Comparison of ENCODE assay signal across 8 cellular contexts in genomic region chr7:100827330-100828226, GRCh38. TPM values are rescaled to one million over a fixed set of nuclear protein-coding genes. Genes with fewer than 3 reads are reported as not detected.
DNase-seq lines count a peak whose midpoint lies in the region; ATAC-seq and TF ChIP-seq lines count a peak whose summit lies in the region.

EPHB4 (minus strand) TSS chr7:100827523; CDS start chr7:100827030, 493 bp downstream.

- peak; percentile 69 for DNase-seq in A172 (ENCODE audit: low spot score)
- DNase-seq in GM10266 (ENCODE audit: extremely low spot score): peak; percentile 8
- peak; percentile 93 for DNase-seq in RKO (ENCODE audit: low spot score)
- peak; percentile 90 for DNase-seq in dermis blood vessel endothelial cell
- DNase-seq in left lobe of liver (ENCODE audit: low spot score): peak; percentile 95
- DNase-seq in stomach: peak; percentile 85
- no peak for DNase-seq in NK-92 treated with Interleukin-12 subunit alpha and Interleukin-12 subunit beta, amount 100 ng/mL, for 24 hours (lab: John Stamatoyannopoulos, UW)

- peak; percentile 77 for ATAC-seq in left lobe of liver
- no peak for ATAC-seq in GM18505 (IDR thresholded peaks at IDR 0.05; ENCODE audit: unreplicated experiment)

- no peaks in the 10 kb centered on the region for H3K9me3 ChIP-seq in stomach

- no peak for TF ChIP-seq EP300 in stomach (IDR thresholded peaks at IDR 0.05)

- no peak for TF ChIP-seq POLR2A in stomach (IDR thresholded peaks at IDR 0.05)
- no peak for TF ChIP-seq POLR2A in GM18505 (IDR thresholded peaks at IDR 0.05; ENCODE audit: borderline replicate concordance, extremely low read depth, insufficient read depth, insufficient read length)

- H3K36me3 ChIP-seq in stomach: peaks cover 14 to 19% (median 16%) of the 10 kb centered on the region in 4 donors

- peak within 1 kb of the TSS; percentile 69 to 81 (median 74) for H3K4me3 ChIP-seq in stomach

- no peak for TF ChIP-seq CTCF in GM10266 (IDR thresholded peaks at IDR 0.05; ENCODE audit: control insufficient read depth, insufficient read depth, low read depth, missing control alignments)
- TF ChIP-seq CTCF in stomach (IDR thresholded peaks at IDR 0.05): no peak

- WGBS in stomach, 5 donors: 0 to 4% (median 1%) methylated on average over 41 to 80 of the region's 80 CpGs

- intact Hi-C loops in stomach (cut with DNase I; ENCODE audit: low total_unique reads): no loop called here

- peak within 1 kb of the TSS; percentile 67 to 88 (median 82) for H3K27ac ChIP-seq in stomach

- peaks cover 29 to 71% (median 60%) of the 10 kb centered on the region in 4 donors for H3K4me1 ChIP-seq in stomach

- peaks cover 0 to 53% (median 6%) of the 10 kb centered on the region in 3 donors for H3K27me3 ChIP-seq in stomach

RNA-seq across cellular contexts. Expression of gene EPHB4, which starts in this region (rescaled TPM):
- 46.0 and 65.3 TPM in 2 replicates for total RNA-seq in A172 (2014; rRNA removed; shearing (Covaris generic))
- total RNA-seq in dermis blood vessel endothelial cell (415 and 590 TPM in 2 replicates), left lobe of liver (48.8 TPM), stomach (100 to 1,000 TPM in 1 of 5 donors, 10 to 100 TPM in 4; 22.2 to 128 (median 67.2) TPM)
- polyA plus RNA-seq in stomach: 10 to 100 TPM in 2 of 3 donors, 1 to 10 TPM in 1; 7.3 to 17.7 (median 13.9) TPM
